In genomic region chr10:6148251-6148691, GRCh38 we compare ENCODE assay signal across 8 cellular contexts. TPM values are rescaled to one million over a fixed set of nuclear protein-coding genes. Genes with fewer than 3 reads are reported as not detected.
A peak's percentile ranks its signal among the peaks of the same experiment; 100 is the strongest.
DNase-seq lines count a peak whose midpoint lies in the region; ATAC-seq and TF ChIP-seq lines count a peak whose summit lies in the region.

No MANE protein-coding gene starts in this region.

- WGBS in prostate gland = 89% methylated on average over 7 of the region's 7 CpGs

- H3K9me3 ChIP-seq in OCI-LY7 (ENCODE audit: low read length) = no peaks in the 10 kb centered on the region
- no peaks in the 10 kb centered on the region for H3K9me3 ChIP-seq in prostate gland

- POLR2A ChIA-PET in OCI-LY7 (lab: Charles Lee) = interaction anchor here (2.0 kb wide), 1 partner anchor 15 kb away, joined by 5 read pairs; no protein-coding TSS in a partner anchor

- intact Hi-C loops in OCI-LY7 (cut with micrococcal nuclease; ENCODE audit: unreplicated experiment) = no loop called here
- intact Hi-C loops in prostate gland (cut with DNase I) = loop anchor here (5.0 kb wide), 1 partner anchor 54 kb away; the partner anchor contains the start of gene PFKFB3

- H3K9me3 Mint-ChIP-seq in activated T-cell treated with anti-CD3 and anti-CD28 coated beads, Interleukin-2, amount 50 U/mL, for 4 hours = no peaks in the 10 kb centered on the region
- no peaks in the 10 kb centered on the region for H3K9me3 Mint-ChIP-seq in endothelial cell (ENCODE audit: unreplicated experiment)
- H3K9me3 Mint-ChIP-seq in stimulated activated naive CD8-positive, alpha-beta T cell treated with anti-CD3 and anti-CD28 coated beads, Interleukin-15, Interleukin-2, amounts not matched to agents 100 ng/mL and 50 ng/mL, for 24 hours = no peaks in the 10 kb centered on the region

- TF ChIP-seq CTCF in OCI-LY7 (conservative IDR thresholded peaks at IDR 0.05; ENCODE audit: low read length) (no peak), endothelial cell (IDR thresholded peaks at IDR 0.05; ENCODE audit: unreplicated experiment) (no peak), prostate gland (IDR thresholded peaks at IDR 0.05) (no peak)

- H3K27ac Mint-ChIP-seq in endothelial cell (ENCODE audit: unreplicated experiment) = peak overlapping the region; percentile 12
- H3K27ac Mint-ChIP-seq in stimulated activated naive CD8-positive, alpha-beta T cell treated with anti-CD3 and anti-CD28 coated beads, Interleukin-15, Interleukin-2, amounts not matched to agents 100 ng/mL and 50 ng/mL, for 24 hours = peak overlapping the region; percentile 69

- ATAC-seq in activated T-cell treated with anti-CD3 and anti-CD28 coated beads, Interleukin-2, amount 50 U/mL, for 4 hours = no peak

- no peaks in the 10 kb centered on the region for H3K36me3 ChIP-seq in OCI-LY7 (ENCODE audit: insufficient read depth, low read length)
- H3K36me3 ChIP-seq in prostate gland = no peaks in the 10 kb centered on the region

- no peak overlapping the region for H3K4me2 ChIP-seq in OCI-LY7 (ENCODE audit: low read length)

- BruUV-seq in OCI-LY7 (replicated peaks; lab: Mats Ljungman, UMichigan) = no TSS peak

- no peak overlapping the region for H3K27ac ChIP-seq in OCI-LY7 (ENCODE audit: low read depth, low read length, poor library complexity, severe bottlenecking)
- H3K27ac ChIP-seq in prostate gland = no peak overlapping the region

- no peak for TF ChIP-seq POLR2A in prostate gland (IDR thresholded peaks at IDR 0.05)

- H3K79me2 ChIP-seq in OCI-LY7 (ENCODE audit: insufficient read depth, low read depth, low read length) = no peaks in the 10 kb centered on the region

- H3K4me1 Mint-ChIP-seq in activated T-cell treated with anti-CD3 and anti-CD28 coated beads, Interleukin-2, amount 50 U/mL, for 4 hours (ENCODE audit: low read depth) = peaks cover 67% of the 10 kb centered on the region
- peaks cover 23% of the 10 kb centered on the region for H3K4me1 Mint-ChIP-seq in endothelial cell (ENCODE audit: unreplicated experiment)
- H3K4me1 Mint-ChIP-seq in stimulated activated naive CD8-positive, alpha-beta T cell treated with anti-CD3 and anti-CD28 coated beads, Interleukin-15, Interleukin-2, amounts not matched to agents 100 ng/mL and 50 ng/mL, for 24 hours (ENCODE audit: low read depth) = peaks cover 74% of the 10 kb centered on the region

- no peak for DNase-seq in activated T-cell treated with anti-CD3 and anti-CD28 coated beads, Interleukin-2, amount 50 U/mL, for 4 hours
- no peak for DNase-seq in activated T-cell treated with anti-CD3 and anti-CD28 coated beads for 4 hours
- peak; percentile 21 for DNase-seq in OCI-LY7 (ENCODE audit: low spot score)
- DNase-seq in endothelial cell (ENCODE audit: low spot score) = no peak
- no peak for DNase-seq in NCI-H128 (lab: John Stamatoyannopoulos, UW; ENCODE audit: unreplicated experiment)
- no peak for DNase-seq in prostate gland (ENCODE audit: low spot score)
- no peak for DNase-seq in NCI-H446 treated with DMSO at 0.1 percent for 48 hours (lab: John Stamatoyannopoulos, UW)

- no peaks in the 10 kb centered on the region for H4K20me1 ChIP-seq in OCI-LY7 (ENCODE audit: insufficient read depth, low read length)

- no peaks in the 10 kb centered on the region for H3K27me3 Mint-ChIP-seq in activated T-cell treated with anti-CD3 and anti-CD28 coated beads, Interleukin-2, amount 50 U/mL, for 4 hours (ENCODE audit: low read depth)
- peaks cover 22% of the 10 kb centered on the region for H3K27me3 Mint-ChIP-seq in endothelial cell (ENCODE audit: unreplicated experiment)
- H3K27me3 Mint-ChIP-seq in stimulated activated naive CD8-positive, alpha-beta T cell treated with anti-CD3 and anti-CD28 coated beads, Interleukin-15, Interleukin-2, amounts not matched to agents 100 ng/mL and 50 ng/mL, for 24 hours = peaks cover 3% of the 10 kb centered on the region

- H3K4me1 ChIP-seq in OCI-LY7 (ENCODE audit: insufficient read depth, low read length, poor library complexity, severe bottlenecking) (peaks cover 31% of the 10 kb centered on the region), prostate gland (replicated peaks) (no peaks in the 10 kb centered on the region)

- H3K4me3 Mint-ChIP-seq in activated T-cell treated with anti-CD3 and anti-CD28 coated beads, Interleukin-2, amount 50 U/mL, for 4 hours = peak overlapping the region; percentile 1
- peak overlapping the region; percentile 5 for H3K4me3 Mint-ChIP-seq in endothelial cell (ENCODE audit: unreplicated experiment)
- H3K4me3 Mint-ChIP-seq in stimulated activated naive CD8-positive, alpha-beta T cell treated with anti-CD3 and anti-CD28 coated beads, Interleukin-15, Interleukin-2, amounts not matched to agents 100 ng/mL and 50 ng/mL, for 24 hours = peak overlapping the region; percentile 26

- H2AFZ ChIP-seq in OCI-LY7 (ENCODE audit: low read length) = no peak overlapping the region

- H3K36me3 Mint-ChIP-seq in activated T-cell treated with anti-CD3 and anti-CD28 coated beads, Interleukin-2, amount 50 U/mL, for 4 hours (ENCODE audit: insufficient read depth) = peaks cover 13% of the 10 kb centered on the region
- peaks cover 10% of the 10 kb centered on the region for H3K36me3 Mint-ChIP-seq in endothelial cell (ENCODE audit: low read depth, unreplicated experiment)
- peaks cover 27% of the 10 kb centered on the region for H3K36me3 Mint-ChIP-seq in stimulated activated naive CD8-positive, alpha-beta T cell treated with anti-CD3 and anti-CD28 coated beads, Interleukin-15, Interleukin-2, amounts not matched to agents 100 ng/mL and 50 ng/mL, for 24 hours (ENCODE audit: low read depth)

- no peaks in the 10 kb centered on the region for H3K9me2 ChIP-seq in OCI-LY7 (ENCODE audit: insufficient read depth, low read length)

- H3K27me3 ChIP-seq in prostate gland (replicated peaks; ENCODE audit: insufficient read depth) = no peaks in the 10 kb centered on the region

- CTCF ChIA-PET in OCI-LY7 (lab: Charles Lee; ENCODE audit: unreplicated experiment) = no interaction called here

- H3K4me3 ChIP-seq in OCI-LY7 (ENCODE audit: low read depth, low read length, poor library complexity, severe bottlenecking) = no peak overlapping the region
- H3K4me3 ChIP-seq in prostate gland = no peak overlapping the region

RNA-seq across cellular contexts. Expression of gene PFKFB3, which starts 54.5 kb away (rescaled TPM):
- 10 to 100 TPM; 60.5 to 77.0 (median 68.8) TPM for total RNA-seq in activated T-cell treated with anti-CD3 and anti-CD28 coated beads, Interleukin-2, amount 50 U/mL, for 4 hours
- total RNA-seq in OCI-LY7 (2014; rRNA removed; shearing (Covaris generic)) = 29.0 and 33.7 TPM in 2 replicates
- total RNA-seq in OCI-LY7 (2022) = 36.7 and 50.7 TPM in 2 replicates
- total RNA-seq in endothelial cell (ENCODE audit: unreplicated experiment) = 32.3 TPM
- 10 to 100 TPM; 24.3 to 52.7 TPM for total RNA-seq in prostate gland

RNA-seq across cellular contexts. Expression of gene RBM17, which starts 59.4 kb away (rescaled TPM):
- 100 to 1,000 TPM; 231 to 261 (median 237) TPM for total RNA-seq in activated T-cell treated with anti-CD3 and anti-CD28 coated beads, Interleukin-2, amount 50 U/mL, for 4 hours
- 103 and 152 TPM in 2 replicates for total RNA-seq in OCI-LY7 (2014; rRNA removed; shearing (Covaris generic))
- total RNA-seq in OCI-LY7 (2022) (248 and 266 TPM in 2 replicates), endothelial cell (ENCODE audit: unreplicated experiment) (113 TPM), prostate gland (10 to 100 TPM; 40.5 to 59.2 TPM)
